Comparison of ENCODE assay signal across 23 cellular contexts in the genomic region with DNA sequence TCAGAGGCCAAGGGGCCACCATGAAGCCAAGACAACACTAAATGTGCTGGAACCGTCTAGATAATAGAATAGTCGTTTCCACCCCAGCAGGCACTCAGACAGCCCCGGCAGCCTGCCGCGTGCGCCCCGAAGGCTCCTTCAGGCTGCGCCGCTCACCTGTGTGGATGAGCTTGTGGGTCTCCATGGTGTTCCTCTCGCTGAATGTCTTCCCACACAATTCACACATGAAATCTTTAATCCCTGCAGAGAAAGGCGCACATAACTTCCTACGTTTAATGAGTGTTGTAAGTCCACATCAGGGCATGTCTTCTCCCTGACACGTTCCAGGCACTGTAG. TPM values are rescaled to one million over a fixed set of nuclear protein-coding genes. Genes with fewer than 3 reads are reported as not detected.
A peak's percentile ranks its signal among the peaks of the same experiment; 100 is the strongest.
DNase-seq lines count a peak whose midpoint lies in the region; ATAC-seq and TF ChIP-seq lines count a peak whose summit lies in the region.
"Had no signal": no experiment of that assay in that cellular context is flagged by ENCODE, and none has a peak within 500 bp of the region (broad histone marks: within the 10 kb centered on the region; RNA-seq: fewer than 3 reads in every experiment).

No MANE protein-coding gene starts in this region.

- no peak overlapping the region for H3K9ac ChIP-seq in SK-N-MC (ENCODE audit: insufficient read length)
- H3K9ac ChIP-seq in neural progenitor cell, result no peak overlapping the region
- H3K9ac ChIP-seq: BLaER1 treated with 17β-estradiol and CSF1 and Interleukin-3, amounts not matched to agents 10 nM and 100 nM; GM23248 had no signal

- H3K9me3 ChIP-seq in SK-N-MC (ENCODE audit: low read depth, low read length) (no peaks in the 10 kb centered on the region), neural progenitor cell (ENCODE audit: low read depth) (no peaks in the 10 kb centered on the region)
- H3K9me3 ChIP-seq: A549; BE2C; BLaER1 treated with 17β-estradiol and CSF1 and Interleukin-3, amounts not matched to agents 10 nM and 100 nM had no signal

- H3K4me1 Mint-ChIP-seq in CD14-positive monocyte (no peaks in the 10 kb centered on the region), neural progenitor cell (peaks cover 20% of the 10 kb centered on the region)
- H3K4me1 Mint-ChIP-seq: H9 had no signal

- H2AFZ ChIP-seq in neural progenitor cell (replicated peaks), result no peak overlapping the region
- H2AFZ ChIP-seq: GM23248 had no signal

- 0 out of 2 replicates have a peak overlapping the region, but pooled peaks have one; percentile 13 for H3K27ac ChIP-seq in SK-N-MC
- H3K27ac ChIP-seq in neural progenitor cell, result no peak overlapping the region
- H3K27ac ChIP-seq: A549; BLaER1 treated with 17β-estradiol and CSF1 and Interleukin-3, amounts not matched to agents 10 nM and 100 nM; GM23248 had no signal

- H3K27ac Mint-ChIP-seq in CD14-positive monocyte (peak overlapping the region in 1 of 7 donors; percentile 44), neural progenitor cell (peak overlapping the region; percentile 7)
- H3K27ac Mint-ChIP-seq: CD4-positive, alpha-beta memory T cell had no signal

- H3K36me3 ChIP-seq in SK-N-MC (ENCODE audit: insufficient read depth, low read length) (peaks cover 27% of the 10 kb centered on the region), neural progenitor cell (no peaks in the 10 kb centered on the region)

- H4K20me1 ChIP-seq in neural progenitor cell (ENCODE audit: low read depth), result no peaks in the 10 kb centered on the region

- DNase-seq in CD14-positive monocyte (ENCODE audit: low spot score) (peak; percentile 23), GM10266 (ENCODE audit: extremely low spot score) (peak; percentile 13), SK-N-MC (ENCODE audit: low read depth, low spot score) (no peak), neural progenitor cell (ENCODE audit: low spot score) (no peak), NCI-H2227 (lab: John Stamatoyannopoulos, UW; ENCODE audit: unreplicated experiment) (no peak)
- DNase-seq: 8988T; ACHN; AML-193; BE2C; Calu3; CD4-positive, alpha-beta memory T cell; COR-L47; DMS53; DMS79 treated with DMSO at 0.1 percent for 48 hours; GM23248; H9 had no signal

- no peaks in the 10 kb centered on the region for H3K79me2 ChIP-seq in neural progenitor cell (ENCODE audit: low read depth)

- H3F3A ChIP-seq in neural progenitor cell (ENCODE audit: low read depth), result no peaks in the 10 kb centered on the region

- H3K4me2 ChIP-seq in neural progenitor cell, result no peak overlapping the region
- H3K4me2 ChIP-seq: A549; BLaER1 treated with 17β-estradiol and CSF1 and Interleukin-3, amounts not matched to agents 10 nM and 100 nM had no signal

- TF ChIP-seq CTCF in CD14-positive monocyte (IDR thresholded peaks at IDR 0.05) (no peak), GM10266 (IDR thresholded peaks at IDR 0.05; ENCODE audit: control insufficient read depth, insufficient read depth, low read depth, missing control alignments) (no peak), neural progenitor cell (IDR thresholded peaks at IDR 0.05) (no peak)

- intact Hi-C loops in CD14-positive monocyte (cut with micrococcal nuclease), result loop anchor here in 1 of 2 donors (10.0 kb wide), 1 partner anchor 654 kb away; no protein-coding TSS in a partner anchor

- no peaks in the 10 kb centered on the region for H3K27me3 ChIP-seq in neural progenitor cell
- H3K27me3 ChIP-seq: BE2C; BLaER1 treated with 17β-estradiol and CSF1 and Interleukin-3, amounts not matched to agents 10 nM and 100 nM had no signal

- no peak overlapping the region for H3K4me3 ChIP-seq in SK-N-MC
- H3K4me3 ChIP-seq in neural progenitor cell, result no peak overlapping the region
- H3K4me3 ChIP-seq: A549; BLaER1 treated with 17β-estradiol and CSF1 and Interleukin-3, amounts not matched to agents 10 nM and 100 nM; GM12878; GM23248 had no signal

- peaks cover 0 to 6% (median 3%) of the 10 kb centered on the region in 7 donors for H3K9me3 Mint-ChIP-seq in CD14-positive monocyte
- peaks cover 2% of the 10 kb centered on the region for H3K9me3 Mint-ChIP-seq in neural progenitor cell

- H3K36me3 Mint-ChIP-seq in CD14-positive monocyte (peaks cover 55 to 71% of the 10 kb centered on the region in 2 donors), neural progenitor cell (peaks cover 30% of the 10 kb centered on the region)

- ATAC-seq in HG03280 (IDR thresholded peaks at IDR 0.05; ENCODE audit: unreplicated experiment) (no peak), GM21360 (IDR thresholded peaks at IDR 0.05; ENCODE audit: unreplicated experiment) (no peak), HG03196 (IDR thresholded peaks at IDR 0.05; ENCODE audit: unreplicated experiment) (no peak)
- ATAC-seq: A549, GM12878, HCT116 had no signal

- H3K4me3 Mint-ChIP-seq in CD14-positive monocyte (no peak overlapping the region), neural progenitor cell (no peak overlapping the region)
- H3K4me3 Mint-ChIP-seq: CD4-positive, alpha-beta memory T cell; H9 had no signal

- no peaks in the 10 kb centered on the region for H3K4me1 ChIP-seq in neural progenitor cell
- H3K4me1 ChIP-seq: A549; BE2C; BLaER1 treated with 17β-estradiol and CSF1 and Interleukin-3, amounts not matched to agents 10 nM and 100 nM had no signal

- peaks cover 0 to 3% (median 0%) of the 10 kb centered on the region in 3 donors for H3K27me3 Mint-ChIP-seq in CD14-positive monocyte (ENCODE audit: low read depth in 3 of 3)
- peaks cover 12% of the 10 kb centered on the region for H3K27me3 Mint-ChIP-seq in neural progenitor cell (ENCODE audit: insufficient read depth, low read depth)
- H3K27me3 Mint-ChIP-seq: CD4-positive, alpha-beta memory T cell had no signal

RNA-seq across cellular contexts. Expression of a gene that starts 43.7 kb away (rescaled TPM):
- polyA plus RNA-seq in CD14-positive monocyte, result under 1 TPM in 1 of 2 donors, not detected in 1; 0.09 TPM
- 1.3 and 2.3 TPM in 2 replicates for total RNA-seq in neural progenitor cell (ENCODE audit: low replicate concordance)
- polyA plus RNA-seq: GM12878 had no signal

Comparison
In these comparisons a context has a peak if more than half of its experiments do, and no peak if none do; other contexts are left out.
1. DNase-seq: peak in CD14-positive monocyte (single experiment) and GM10266 (single experiment); none in SK-N-MC (single experiment), neural progenitor cell (single experiment) and NCI-H2227 (single experiment).